ENCODE assay signal across 1 cellular context in the genomic region with DNA sequence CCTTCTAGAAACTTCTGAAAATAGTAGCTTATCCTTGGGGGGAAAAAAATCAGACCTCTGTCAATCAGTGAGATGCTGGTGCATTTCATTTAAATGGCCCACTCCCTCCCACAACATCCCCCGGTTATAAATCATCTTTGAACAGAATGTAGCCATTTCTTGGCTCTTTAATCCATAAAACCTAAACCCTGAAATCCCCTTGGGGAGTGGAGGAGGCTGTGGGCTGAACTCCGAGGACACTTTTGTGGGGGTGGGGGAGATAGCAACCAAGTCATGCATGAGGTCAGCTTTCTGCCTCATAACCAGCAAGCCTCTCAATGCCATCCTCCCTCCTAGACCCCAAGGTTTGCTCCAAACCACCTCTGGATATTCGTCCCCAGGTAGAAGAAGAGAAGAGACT.
TF ChIP-seq lines count a peak whose summit lies in the region.

No MANE protein-coding gene starts in this region.

TF ChIP-seq in SK-N-SH, 30 proteins besides CTCF, POLR2A, EP300 and RAD21 (continued from another document):
- no peak for TF ChIP-seq ZBTB33 (IDR thresholded peaks at IDR 0.05; ENCODE audit: borderline replicate concordance, low read depth)
- TF ChIP-seq TAF1 (IDR thresholded peaks at IDR 0.05; ENCODE audit: borderline replicate concordance, low read depth, low read length) = no peak
- no peak for TF ChIP-seq NFIC (IDR thresholded peaks at IDR 0.05; ENCODE audit: borderline replicate concordance)
- TF ChIP-seq SMC3 (IDR thresholded peaks at IDR 0.05; ENCODE audit: low read depth, low read length) = no peak
- TF ChIP-seq POLR2AphosphoS5 (IDR thresholded peaks at IDR 0.05; ENCODE audit: low read depth, low read length) = no peak
- no peak for TF ChIP-seq REST (IDR thresholded peaks at IDR 0.05; ENCODE audit: low read depth, low read length)
- no peak for TF ChIP-seq MEF2A (IDR thresholded peaks at IDR 0.05; ENCODE audit: borderline replicate concordance, low read depth)
- no peak for TF ChIP-seq JUND (IDR thresholded peaks at IDR 0.05)
- no peak for TF ChIP-seq TEAD4 (IDR thresholded peaks at IDR 0.05; ENCODE audit: borderline replicate concordance, insufficient read depth)
- TF ChIP-seq NRF1 (IDR thresholded peaks at IDR 0.05; ENCODE audit: low read depth, low read length) = no peak
- TF ChIP-seq TCF12 (IDR thresholded peaks at IDR 0.05) = no peak
- TF ChIP-seq USF2 (IDR thresholded peaks at IDR 0.05; ENCODE audit: borderline replicate concordance, low read depth, low read length) = no peak
- TF ChIP-seq, protein P1, sequence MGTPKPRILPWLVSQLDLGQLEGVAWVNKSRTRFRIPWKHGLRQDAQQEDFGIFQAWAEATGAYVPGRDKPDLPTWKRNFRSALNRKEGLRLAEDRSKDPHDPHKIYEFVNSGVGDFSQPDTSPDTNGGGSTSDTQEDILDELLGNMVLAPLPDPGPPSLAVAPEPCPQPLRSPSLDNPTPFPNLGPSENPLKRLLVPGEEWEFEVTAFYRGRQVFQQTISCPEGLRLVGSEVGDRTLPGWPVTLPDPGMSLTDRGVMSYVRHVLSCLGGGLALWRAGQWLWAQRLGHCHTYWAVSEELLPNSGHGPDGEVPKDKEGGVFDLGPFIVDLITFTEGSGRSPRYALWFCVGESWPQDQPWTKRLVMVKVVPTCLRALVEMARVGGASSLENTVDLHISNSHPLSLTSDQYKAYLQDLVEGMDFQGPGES (IDR thresholded peaks at IDR 0.05; ENCODE audit: low read depth, low read length) = no peak
- TF ChIP-seq CHD2 (IDR thresholded peaks at IDR 0.05; ENCODE audit: low read length, partially characterized antibody) = no peak
TF ChIP-seq in SK-N-SH: peak in this region for 0.
